In genomic region chr2:127526940-127527804, GRCh38 we compare ENCODE assay signal across 7 cellular contexts. TPM values are rescaled to one million over a fixed set of nuclear protein-coding genes. Genes with fewer than 3 reads are reported as not detected.
DNase-seq lines count a peak whose midpoint lies in the region; ATAC-seq and TF ChIP-seq lines count a peak whose summit lies in the region.

No MANE protein-coding gene starts in this region.

- TF ChIP-seq CTCF in H9 (conservative IDR thresholded peaks at IDR 0.05) (no peak), liver (IDR thresholded peaks at IDR 0.05; ENCODE audit: low read depth, low read length, missing input control) (no peak), tibial nerve (IDR thresholded peaks at IDR 0.05) (no peak)

- no peak for TF ChIP-seq POLR2A in tibial nerve (IDR thresholded peaks at IDR 0.05)

- H2AK5ac ChIP-seq in H9 (ENCODE audit: insufficient read length, low read length) = no peak overlapping the region

- no peaks in the 10 kb centered on the region for H3K9me3 ChIP-seq in H9 (ENCODE audit: control insufficient read depth, low read depth, low read length)
- no peaks in the 10 kb centered on the region for H3K9me3 ChIP-seq in liver (ENCODE audit: control insufficient read depth in 4 of 4, low read length in 3 of 4)
- peaks cover 0 to 5% (median 0%) of the 10 kb centered on the region in 4 donors for H3K9me3 ChIP-seq in tibial nerve

- H4K20me1 ChIP-seq in H9 (ENCODE audit: control insufficient read depth, insufficient read depth, insufficient read length) = no peaks in the 10 kb centered on the region

- no peak for DNase-seq in H9
- DNase-seq in NCI-H146 treated with DMSO at 0.1 percent for 48 hours (lab: John Stamatoyannopoulos, UW; ENCODE audit: unreplicated experiment) = peak; percentile 71
- DNase-seq in brain pericyte (ENCODE audit: low read depth, low spot score) = peak; percentile 18
- DNase-seq in tibial nerve (ENCODE audit: low spot score in 2 of 2) = no peak
- DNase-seq in GM19238 (ENCODE audit: insufficient read length, low spot score) = no peak

- H3K4me1 ChIP-seq in H9 (ENCODE audit: insufficient read depth, low read length) (no peaks in the 10 kb centered on the region; the same call in 1 of the 2 replicates), liver (ENCODE audit: control insufficient read depth in 4 of 4, insufficient read depth in 4 of 4, low read length in 3 of 4) (peaks cover 6 to 23% (median 12%) of the 10 kb centered on the region in 4 donors), tibial nerve (peaks cover 0 to 29% (median 17%) of the 10 kb centered on the region in 4 donors)

- no peak overlapping the region for H2BK12ac ChIP-seq in H9 (ENCODE audit: insufficient read length, low read depth, low read length)

- no peak overlapping the region for H2BK20ac ChIP-seq in H9 (ENCODE audit: low read depth, low read length, poor library complexity, severe bottlenecking)

- no peak for TF ChIP-seq RAD21 in liver (IDR thresholded peaks at IDR 0.05)

- H3K4me3 ChIP-seq in liver (ENCODE audit: low read depth in 1 of 3, low read length in 3 of 3) = peak overlapping the region; percentile 84 to 96 (median 88)
- peak overlapping the region; percentile 93 to 97 (median 94) for H3K4me3 ChIP-seq in tibial nerve

- H3K27ac ChIP-seq in H9 (ENCODE audit: insufficient read length, low read depth, low read length) (peak overlapping the region; percentile 69), liver (ENCODE audit: low read depth in 1 of 2, low read length in 2 of 2) (peak overlapping the region; percentile 94 to 97), tibial nerve (peak overlapping the region; percentile 81 to 96 (median 94))

- H3K36me3 ChIP-seq in liver (ENCODE audit: control insufficient read depth in 4 of 4, insufficient read depth in 3 of 4, low read depth in 1 of 4, low read length in 3 of 4) = peaks cover 0 to 3% (median 0%) of the 10 kb centered on the region in 4 donors
- H3K36me3 ChIP-seq in tibial nerve = peaks cover 0 to 10% (median 4%) of the 10 kb centered on the region in 3 donors

- no peak overlapping the region for H4K5ac ChIP-seq in H9 (ENCODE audit: insufficient read length, low read depth, low read length)

- H4K91ac ChIP-seq in H9 (ENCODE audit: insufficient read length, low read depth, low read length) = no peak overlapping the region

- H3K27me3 ChIP-seq in H9 (ENCODE audit: insufficient read depth, low read length) (no peaks in the 10 kb centered on the region), liver (ENCODE audit: control insufficient read depth in 4 of 4, insufficient read depth in 4 of 4, low read length in 3 of 4) (no peaks in the 10 kb centered on the region), tibial nerve (no peaks in the 10 kb centered on the region)

- peaks cover 17% of the 10 kb centered on the region for H3K79me2 ChIP-seq in H9 (ENCODE audit: insufficient read depth, low read length)

- no peak overlapping the region for H4K8ac ChIP-seq in H9 (replicated peaks; ENCODE audit: insufficient read length, low read depth, low read length)

- H3K14ac ChIP-seq in H9 (ENCODE audit: insufficient read depth, low read length) = peak overlapping the region; percentile 21; the same call in 1 of the 2 replicates

- H3K27me3 Mint-ChIP-seq in H9 (ENCODE audit: low read depth) = peaks cover 6% of the 10 kb centered on the region

- H3K4ac ChIP-seq in H9 (ENCODE audit: low read depth, low read length) = no peak overlapping the region

- peak overlapping the region; percentile 5 for H2BK5ac ChIP-seq in H9 (ENCODE audit: insufficient read length, low read length)

- peak overlapping the region; percentile 99 to 100 (median 99) for H3K27ac Mint-ChIP-seq in H9

- peaks cover 6 to 7% of the 10 kb centered on the region in 2 experiments for H3K9me3 Mint-ChIP-seq in H9

- ATAC-seq in GM18498 (IDR thresholded peaks at IDR 0.05; ENCODE audit: unreplicated experiment) = peak; percentile 11

- peaks cover 3% of the 10 kb centered on the region for H3K79me1 ChIP-seq in H9 (ENCODE audit: insufficient read depth, low read depth, low read length, poor library complexity, severe bottlenecking)

- H3K4me3 Mint-ChIP-seq in H9 = peak overlapping the region; percentile 91 to 99

- no peak overlapping the region for H3K23ac ChIP-seq in H9 (ENCODE audit: insufficient read length, low read depth, low read length)

- peaks cover 2 to 21% (median 17%) of the 10 kb centered on the region in 3 experiments for H3K36me3 Mint-ChIP-seq in H9 (ENCODE audit: insufficient read depth in 1 of 3, low read depth in 3 of 3)

- peak overlapping the region; percentile 72 for H3K4me2 ChIP-seq in H9 (ENCODE audit: insufficient read depth, insufficient read length, low read length)

- no peak overlapping the region for H2BK120ac ChIP-seq in H9 (ENCODE audit: low read depth, low read length, poor library complexity, severe bottlenecking)

- H3T11ph ChIP-seq in H9 (ENCODE audit: low read length) = no peak overlapping the region

- no peak for TF ChIP-seq EP300 in tibial nerve (IDR thresholded peaks at IDR 0.05)

- WGBS in H9 (ENCODE audit: extremely low coverage, insufficient read length, low lambda C conversion rate) = no CpG with 5 or more reads among the region's 16 CpGs
- WGBS in liver = 12% methylated on average over 16 of the region's 16 CpGs
- WGBS in tibial nerve, 2 donors = 20 to 21% methylated on average over 16 of the region's 16 CpGs

- peaks cover 16 to 20% of the 10 kb centered on the region in 2 experiments for H3K4me1 Mint-ChIP-seq in H9

- no peak overlapping the region for H3K56ac ChIP-seq in H9 (ENCODE audit: insufficient read length, low read depth, low read length)

- H3K18ac ChIP-seq in H9 (ENCODE audit: insufficient read length, low read depth, low read length) = peak overlapping the region; percentile 79

- H2BK15ac ChIP-seq in H9 (ENCODE audit: low read depth, low read length) = no peak overlapping the region

- H3K23me2 ChIP-seq in H9 (ENCODE audit: insufficient read length, low read depth, low read length, poor library complexity, severe bottlenecking) = peaks cover 9% of the 10 kb centered on the region

- peak overlapping the region; percentile 87 for H3K9ac ChIP-seq in H9 (ENCODE audit: extremely low read depth, insufficient read length, low read length)
- peak overlapping the region; percentile 93 to 94 for H3K9ac ChIP-seq in liver (ENCODE audit: low read depth in 1 of 2, low read length in 2 of 2)

- peak overlapping the region; percentile 37 for H2AFZ ChIP-seq in H9 (ENCODE audit: low read length)

TF ChIP-seq in liver, 16 proteins besides CTCF, POLR2A, EP300 and RAD21 (continues in another document):
- peak in 1 of 2 donors; percentile 51 for TF ChIP-seq JUND (IDR thresholded peaks at IDR 0.05)
- no peak for TF ChIP-seq ATF3 (IDR thresholded peaks at IDR 0.05)
- TF ChIP-seq ZBTB33 (IDR thresholded peaks at IDR 0.05) = peak; percentile 2
- no peak for TF ChIP-seq NR2F2 (IDR thresholded peaks at IDR 0.05)
- TF ChIP-seq TAF1 (conservative IDR thresholded peaks at IDR 0.05) = peak; percentile 13
- TF ChIP-seq GABPA (IDR thresholded peaks at IDR 0.05 in 1 of 2, conservative IDR thresholded peaks at IDR 0.05 in 1 of 2) = no peak
- TF ChIP-seq FOXA2 (IDR thresholded peaks at IDR 0.05) = no peak
- TF ChIP-seq EGR1 (IDR thresholded peaks at IDR 0.05; ENCODE audit: low read depth in 2 of 2) = no peak
- TF ChIP-seq MAX (IDR thresholded peaks at IDR 0.05) = peak; percentile 12
- TF ChIP-seq SP1 (IDR thresholded peaks at IDR 0.05) = no peak
- TF ChIP-seq YY1 (IDR thresholded peaks at IDR 0.05) = no peak

RNA-seq across cellular contexts. Expression of gene IWS1, which starts 0.9 kb away (rescaled TPM):
- total RNA-seq in H9 (2021) (61.0 and 66.2 TPM in 2 replicates), liver (10 to 100 TPM; 20.7 to 28.9 TPM), tibial nerve (10 to 100 TPM; 28.4 to 42.6 (median 39.6) TPM)
- 10 to 100 TPM; 13.0 to 24.9 TPM for polyA plus RNA-seq in liver

RNA-seq across cellular contexts. Expression of gene MYO7B, which starts 8.3 kb away (rescaled TPM):
- total RNA-seq in H9 (2021) = not detected in 2 replicates
- total RNA-seq in liver = 1 to 10 TPM in 1 of 2 donors, under 1 TPM in 1; 0.17 to 1.1 TPM
- polyA plus RNA-seq in liver = 1 to 10 TPM in 1 of 2 donors, under 1 TPM in 1; 0.15 to 1.1 TPM
- total RNA-seq in tibial nerve = under 1 TPM in 2 of 4 donors, not detected in 2; 0.30 to 0.78 TPM

Comparison
In these comparisons a context has a peak if more than half of its experiments do, and no peak if none do; other contexts are left out.
1. DNase-seq: peak in NCI-H146 treated with DMSO at 0.1 percent for 48 hours (single experiment) and brain pericyte (single experiment); none in H9 (single experiment), tibial nerve (0 of 2) and GM19238 (single experiment).
2. Peak in every context shown above with its lines, with median percentiles within 50 percentile points of each other: H3K27ac ChIP-seq.